ENCODE assay signal across 24 cellular contexts in the genomic region with DNA sequence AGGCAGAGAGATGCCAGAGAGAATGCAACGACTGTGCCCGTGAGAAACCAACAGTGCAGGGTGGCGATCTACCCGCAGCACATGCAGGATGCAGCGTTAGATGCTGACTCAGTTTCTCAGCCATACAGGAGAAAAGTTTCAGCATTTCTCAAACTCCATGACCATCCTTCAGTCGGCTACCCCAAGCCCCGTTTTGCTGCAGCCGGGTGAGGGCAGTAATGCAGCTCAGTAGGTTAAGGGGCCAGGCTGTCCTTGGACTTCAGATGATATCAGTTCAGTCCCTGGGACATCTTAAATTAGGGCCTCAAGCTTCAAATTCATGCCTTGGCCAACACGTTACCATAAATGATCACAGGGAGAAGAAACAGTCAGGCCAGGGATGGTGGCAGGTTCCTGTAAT.
"Had no signal": no experiment of that assay in that cellular context is flagged by ENCODE, and none has a peak within 500 bp of the region (broad histone marks: within the 10 kb centered on the region; RNA-seq: fewer than 3 reads in every experiment).

No MANE protein-coding gene starts in this region.

- H3K27me3 ChIP-seq: foreskin keratinocyte, neural progenitor cell, spleen, upper lobe of left lung had no signal

- H3K9me3 ChIP-seq: lower lobe of right lung, spleen, thoracic aorta, upper lobe of left lung had no signal

- H3K27ac Mint-ChIP-seq: activated naive CD4-positive, alpha-beta T cell treated with anti-CD3 and anti-CD28 coated beads for 36 hours; activated naive CD8-positive, alpha-beta T cell treated with anti-CD3 and anti-CD28 coated beads for 36 hours; activated T-helper 1 cell treated with anti-CD3 and anti-CD28 coated beads, Interleukin-12 subunit alpha, Interleukin-12 subunit beta, Interleukin-2, Interleukin-4 antibody, amounts not matched to agents 30 ng/mL and 10 ng/mL and 1 ng/mL, durations not matched to agents 14 hours and 24 hours and 36 hours; natural killer cell; neural progenitor cell had no signal

- H3K36me3 ChIP-seq: lower lobe of right lung, neural progenitor cell, spleen, thoracic aorta, upper lobe of left lung had no signal

- H3K4me3 ChIP-seq: lower lobe of right lung, neural progenitor cell, spleen, thoracic aorta, upper lobe of left lung had no signal

- DNase-seq: activated CD4-positive, alpha-beta T cell treated with anti-CD3 and anti-CD28 coated beads for 4 hours; activated CD4-positive, alpha-beta T cell treated with anti-CD3 and anti-CD28 coated beads, Interleukin-2, amount 50 U/mL, for 4 hours; activated effector memory CD4-positive, alpha-beta T cell treated with anti-CD3 and anti-CD28 coated beads, Interleukin-2, amount 50 U/mL, for 16 hours; activated naive CD4-positive, alpha-beta T cell treated with anti-CD3 and anti-CD28 coated beads for 36 hours; activated naive CD8-positive, alpha-beta T cell treated with anti-CD3 and anti-CD28 coated beads for 36 hours; activated T-cell treated with anti-CD3 and anti-CD28 coated beads, Interleukin-2, amount 50 U/mL, for 1 hour; caudate nucleus; foreskin keratinocyte; kidney glomerular epithelial cell; lower lobe of right lung; mesendoderm; natural killer cell; occipital lobe; right cardiac atrium; spleen; stimulated activated CD4-positive, alpha-beta T cell treated with anti-CD3 and anti-CD28 coated beads, Interleukin-2, amount 100 ng/mL, for 48 hours; stimulated activated naive CD8-positive, alpha-beta T cell treated with anti-CD3 and anti-CD28 coated beads, Interleukin-15, Interleukin-2, amounts not matched to agents 100 U/mL and 50 U/mL, for 24 hours; upper lobe of left lung had no signal

- H3K4me2 ChIP-seq: neural progenitor cell had no signal

- H3K9me3 Mint-ChIP-seq: activated naive CD4-positive, alpha-beta T cell treated with anti-CD3 and anti-CD28 coated beads for 36 hours; activated naive CD8-positive, alpha-beta T cell treated with anti-CD3 and anti-CD28 coated beads for 36 hours; activated T-helper 1 cell treated with anti-CD3 and anti-CD28 coated beads, Interleukin-12 subunit alpha, Interleukin-12 subunit beta, Interleukin-2, Interleukin-4 antibody, amounts not matched to agents 30 ng/mL and 10 ng/mL and 1 ng/mL, durations not matched to agents 14 hours and 24 hours and 36 hours; natural killer cell; neural progenitor cell had no signal

- FAIRE-seq: astrocyte had no signal

- H3K9ac ChIP-seq: neural progenitor cell had no signal

- H3K36me3 Mint-ChIP-seq: activated naive CD8-positive, alpha-beta T cell treated with anti-CD3 and anti-CD28 coated beads for 36 hours; natural killer cell; neural progenitor cell had no signal

- H3K4me1 Mint-ChIP-seq: activated naive CD8-positive, alpha-beta T cell treated with anti-CD3 and anti-CD28 coated beads for 36 hours; natural killer cell had no signal

- H3K27ac ChIP-seq: foreskin keratinocyte, neural progenitor cell, thoracic aorta had no signal

- H2AFZ ChIP-seq: neural progenitor cell had no signal

- H3K4me3 Mint-ChIP-seq: activated naive CD4-positive, alpha-beta T cell treated with anti-CD3 and anti-CD28 coated beads for 36 hours; activated naive CD8-positive, alpha-beta T cell treated with anti-CD3 and anti-CD28 coated beads for 36 hours; activated T-helper 1 cell treated with anti-CD3 and anti-CD28 coated beads, Interleukin-12 subunit alpha, Interleukin-12 subunit beta, Interleukin-2, Interleukin-4 antibody, amounts not matched to agents 30 ng/mL and 10 ng/mL and 1 ng/mL, durations not matched to agents 14 hours and 24 hours and 36 hours; natural killer cell; neural progenitor cell had no signal

- ATAC-seq: esophagus mucosa; foreskin keratinocyte; left lobe of liver; lower lobe of right lung; natural killer cell; right cardiac atrium; stimulated activated naive CD8-positive, alpha-beta T cell treated with anti-CD3 and anti-CD28 coated beads, Interleukin-15, Interleukin-2, amounts not matched to agents 100 U/mL and 50 U/mL, for 24 hours had no signal
